Comparison of ENCODE assay signal across 8 cellular contexts in the genomic region with DNA sequence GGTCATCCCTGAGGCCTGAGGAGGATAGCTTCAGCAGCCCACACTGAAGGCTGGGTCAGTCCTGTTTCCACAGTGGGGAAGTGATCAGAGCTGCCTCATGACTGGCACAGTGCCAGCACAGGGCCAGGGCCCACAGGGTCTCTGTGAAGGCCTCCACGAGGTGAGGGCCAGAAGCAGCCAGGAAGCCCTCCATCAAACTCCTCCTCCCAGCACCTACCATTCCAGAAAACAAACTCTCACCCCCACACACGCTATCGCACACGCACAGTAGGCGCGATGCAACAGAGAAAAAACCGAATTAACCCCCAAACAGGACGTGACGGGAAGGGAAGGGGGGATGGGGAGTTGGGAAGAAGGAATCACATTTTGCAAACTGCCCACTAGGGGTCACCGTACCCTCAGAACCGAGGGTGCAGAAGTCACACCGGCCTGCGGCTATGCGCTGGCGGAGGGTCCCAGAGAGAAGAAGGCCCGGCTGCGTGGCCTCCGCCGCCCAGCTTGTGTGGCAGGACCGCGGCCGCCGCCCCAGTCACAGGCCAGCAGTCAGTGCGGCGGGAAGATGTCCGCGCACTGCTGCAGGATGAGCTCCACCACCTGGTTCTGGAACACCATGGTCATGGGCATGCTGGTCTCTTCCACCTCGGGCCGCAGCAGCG. TPM values are rescaled to one million over a fixed set of nuclear protein-coding genes. Genes with fewer than 3 reads are reported as not detected.
DNase-seq lines count a peak whose midpoint lies in the region; ATAC-seq and TF ChIP-seq lines count a peak whose summit lies in the region.

No MANE protein-coding gene starts in this region.

- peak overlapping the region; percentile 67; the same call in 1 of the 2 replicates for H3K4me3 ChIP-seq in ACC112 (ENCODE audit: low read depth, low read length)
- peak overlapping the region; percentile 17 for H3K4me3 ChIP-seq in fibroblast of mammary gland (ENCODE audit: control insufficient read depth, low read depth, low read length)
- no peak overlapping the region for H3K4me3 ChIP-seq in naive thymus-derived CD4-positive, alpha-beta T cell (ENCODE audit: low read length)

- in situ Hi-C loops in GM13976 (cut with MboI; ENCODE audit: low sequenced_read_pairs, unreplicated experiment), result no loop called here

- H3K79me2 ChIP-seq in ACC112 (ENCODE audit: control insufficient read depth, insufficient read depth, low read length, unreplicated experiment), result no peaks in the 10 kb centered on the region

- H2AFZ ChIP-seq in ACC112 (ENCODE audit: low read length, unreplicated experiment), result peak overlapping the region; percentile 29

- no peaks in the 10 kb centered on the region for H3K9me3 Mint-ChIP-seq in naive thymus-derived CD4-positive, alpha-beta T cell
- no peaks in the 10 kb centered on the region for H3K9me3 Mint-ChIP-seq in type B pancreatic cell

- H3K4me1 Mint-ChIP-seq in naive thymus-derived CD4-positive, alpha-beta T cell, result peaks cover 0 to 13% (median 6%) of the 10 kb centered on the region in 7 donors
- H3K4me1 Mint-ChIP-seq in type B pancreatic cell (ENCODE audit: unreplicated experiment), result peaks cover 4% of the 10 kb centered on the region

- no peaks in the 10 kb centered on the region for H3K27me3 ChIP-seq in ACC112 (ENCODE audit: insufficient read depth, low read length)
- H3K27me3 ChIP-seq in naive thymus-derived CD4-positive, alpha-beta T cell (ENCODE audit: control insufficient read depth in 2 of 2, insufficient read depth in 2 of 2, low read length in 2 of 2), result no peaks in the 10 kb centered on the region

- no peaks in the 10 kb centered on the region for H3K9me3 ChIP-seq in naive thymus-derived CD4-positive, alpha-beta T cell (ENCODE audit: control insufficient read depth in 2 of 3, low read length in 3 of 3)

- no peaks in the 10 kb centered on the region for H3K27me3 Mint-ChIP-seq in naive thymus-derived CD4-positive, alpha-beta T cell
- H3K27me3 Mint-ChIP-seq in type B pancreatic cell, result peaks cover 15% of the 10 kb centered on the region

- H3K4me1 ChIP-seq in ACC112 (ENCODE audit: control insufficient read depth, insufficient read depth, low read length, unreplicated experiment), result peaks cover 7% of the 10 kb centered on the region
- H3K4me1 ChIP-seq in naive thymus-derived CD4-positive, alpha-beta T cell (ENCODE audit: control insufficient read depth in 2 of 2, insufficient read depth in 2 of 2, low read length in 2 of 2), result no peaks in the 10 kb centered on the region

- POLR2A ChIA-PET in naive thymus-derived CD4-positive, alpha-beta T cell (lab: Charles Lee), result no interaction called here

- no peak overlapping the region for H3K27ac ChIP-seq in ACC112 (ENCODE audit: low read depth, low read length)
- H3K27ac ChIP-seq in naive thymus-derived CD4-positive, alpha-beta T cell (ENCODE audit: low read depth, low read length), result no peak overlapping the region

- TF ChIP-seq CTCF in GM13976 (IDR thresholded peaks at IDR 0.05; ENCODE audit: borderline replicate concordance, control extremely low read depth, extremely low read depth, insufficient read depth, missing control alignments) (peak; percentile 34), fibroblast of mammary gland (conservative IDR thresholded peaks at IDR 0.05; ENCODE audit: control insufficient read depth, insufficient read depth, low read depth, low read length) (peak; percentile 77), type B pancreatic cell (conservative IDR thresholded peaks at IDR 0.05) (peak; percentile 86)

- peak; percentile 81 for DNase-seq in GM13976 (ENCODE audit: low spot score)
- peak; percentile 60 for DNase-seq in NCI-H510A treated with DMSO at 0.1 percent for 48 hours (lab: John Stamatoyannopoulos, UW)
- peak; percentile 71 for DNase-seq in activated CD8-positive, alpha-beta memory T cell treated with anti-CD3 and anti-CD28 coated beads for 24 hours
- peak; percentile 90 for DNase-seq in fibroblast of mammary gland (ENCODE audit: low read depth)
- DNase-seq in naive thymus-derived CD4-positive, alpha-beta T cell, result peak in 7 of 9 donors; percentile 26 to 54 (median 44)
- DNase-seq in type B pancreatic cell (ENCODE audit: extremely low spot score, unreplicated experiment), result peak; percentile 80

- H3K36me3 Mint-ChIP-seq in naive thymus-derived CD4-positive, alpha-beta T cell, result peaks cover 3 to 27% (median 9%) of the 10 kb centered on the region in 5 donors
- peaks cover 6% of the 10 kb centered on the region for H3K36me3 Mint-ChIP-seq in type B pancreatic cell

- peak; percentile 69 for ATAC-seq in naive thymus-derived CD4-positive, alpha-beta T cell
- no peak for ATAC-seq in HG02759 (IDR thresholded peaks at IDR 0.05; ENCODE audit: unreplicated experiment)

- H3K36me3 ChIP-seq in ACC112 (ENCODE audit: insufficient read depth, low read length), result no peaks in the 10 kb centered on the region
- peaks cover 8 to 63% (median 14%) of the 10 kb centered on the region in 3 experiments for H3K36me3 ChIP-seq in naive thymus-derived CD4-positive, alpha-beta T cell (ENCODE audit: control insufficient read depth in 2 of 3, insufficient read depth in 3 of 3, low read length in 3 of 3)

- H3K27ac Mint-ChIP-seq in naive thymus-derived CD4-positive, alpha-beta T cell, result peak overlapping the region in 4 of 9 donors; percentile 12 to 67 (median 52)
- H3K27ac Mint-ChIP-seq in type B pancreatic cell, result peak overlapping the region; percentile 56

- CTCF ChIA-PET in naive thymus-derived CD4-positive, alpha-beta T cell (lab: Charles Lee), result interaction anchor here (1.0 to 1.6 kb wide), 3 partner anchors 30 to 163 kb away, joined by 3 to 4 read pairs (median 4); no protein-coding TSS in a partner anchor

- H3K4me3 Mint-ChIP-seq in naive thymus-derived CD4-positive, alpha-beta T cell, result peak overlapping the region in 2 of 10 donors; percentile 21 to 43
- peak overlapping the region; percentile 47 for H3K4me3 Mint-ChIP-seq in type B pancreatic cell

- intact Hi-C loops in naive thymus-derived CD4-positive, alpha-beta T cell (cut with micrococcal nuclease), result loop anchor here in 1 of 2 donors (2.0 kb wide), 1 partner anchor 34 kb away; no protein-coding TSS in a partner anchor

RNA-seq across cellular contexts. Expression of a gene that starts 37.6 kb away (rescaled TPM):
- total RNA-seq in naive thymus-derived CD4-positive, alpha-beta T cell, result 100 to 1,000 TPM in 3 of 5 experiments, 10 to 100 TPM in 2; 53.4 to 126 (median 109) TPM
- 10 to 100 TPM; 20.1 to 38.9 TPM for polyA plus RNA-seq in naive thymus-derived CD4-positive, alpha-beta T cell
- total RNA-seq in type B pancreatic cell (ENCODE audit: low replicate concordance), result 26.8 and 56.2 TPM in 2 replicates

Comparison
In these comparisons a context has a peak if more than half of its experiments do, and no peak if none do; other contexts are left out.
1. CTCF ChIP-seq: peak in every context shown above with its lines; median percentile 86 in type B pancreatic cell; 77 in fibroblast of mammary gland; 34 in GM13976.